ENCODE assay signal across 3 cellular contexts in the genomic region with DNA sequence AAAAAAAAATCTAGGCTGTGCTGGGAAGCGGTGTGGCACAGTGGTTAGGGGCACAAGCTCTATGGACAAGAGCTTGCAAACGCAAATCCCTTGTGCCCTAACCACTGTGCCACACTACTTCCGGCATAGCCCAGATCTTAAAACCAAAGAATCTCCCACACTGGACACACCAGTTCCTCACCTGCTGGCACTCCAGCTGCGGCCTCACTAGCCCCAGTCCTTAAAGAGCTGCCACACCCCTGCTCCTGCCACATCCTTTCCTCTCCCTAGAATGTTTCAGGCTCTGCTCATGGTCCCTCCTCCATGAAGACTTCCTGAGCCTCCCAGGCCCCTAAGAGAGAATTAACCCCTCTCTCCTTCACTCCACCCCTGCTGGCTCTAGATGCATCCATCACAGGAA.
"Had no signal": no experiment of that assay in that cellular context is flagged by ENCODE, and none has a peak within 500 bp of the region (broad histone marks: within the 10 kb centered on the region; RNA-seq: fewer than 3 reads in every experiment).

No MANE protein-coding gene starts in this region.

- DNase-seq: GDM1, GF-D8 had no signal

- H3K4me3 ChIP-seq: GM12878 had no signal

- ATAC-seq: GM12878 had no signal
